In genomic region chr17:31279401-31279800, GRCh38 we compare ENCODE assay signal across 1 cellular context.
TF ChIP-seq lines count a peak whose summit lies in the region.

No MANE protein-coding gene starts in this region.

TF ChIP-seq in WTC11, 78 proteins besides CTCF, POLR2A, EP300 and RAD21 (continued from another document):
- TF ChIP-seq E2F1 (CRISPR knock-in tag; IDR thresholded peaks at IDR 0.05) (no peak), JAZF1 (CRISPR knock-in tag; IDR thresholded peaks at IDR 0.05) (no peak), ATF2 (CRISPR knock-in tag; IDR thresholded peaks at IDR 0.05; ENCODE audit: borderline replicate concordance, low read depth) (no peak), TEAD4 (CRISPR knock-in tag; IDR thresholded peaks at IDR 0.05) (no peak)
